In the genomic region with DNA sequence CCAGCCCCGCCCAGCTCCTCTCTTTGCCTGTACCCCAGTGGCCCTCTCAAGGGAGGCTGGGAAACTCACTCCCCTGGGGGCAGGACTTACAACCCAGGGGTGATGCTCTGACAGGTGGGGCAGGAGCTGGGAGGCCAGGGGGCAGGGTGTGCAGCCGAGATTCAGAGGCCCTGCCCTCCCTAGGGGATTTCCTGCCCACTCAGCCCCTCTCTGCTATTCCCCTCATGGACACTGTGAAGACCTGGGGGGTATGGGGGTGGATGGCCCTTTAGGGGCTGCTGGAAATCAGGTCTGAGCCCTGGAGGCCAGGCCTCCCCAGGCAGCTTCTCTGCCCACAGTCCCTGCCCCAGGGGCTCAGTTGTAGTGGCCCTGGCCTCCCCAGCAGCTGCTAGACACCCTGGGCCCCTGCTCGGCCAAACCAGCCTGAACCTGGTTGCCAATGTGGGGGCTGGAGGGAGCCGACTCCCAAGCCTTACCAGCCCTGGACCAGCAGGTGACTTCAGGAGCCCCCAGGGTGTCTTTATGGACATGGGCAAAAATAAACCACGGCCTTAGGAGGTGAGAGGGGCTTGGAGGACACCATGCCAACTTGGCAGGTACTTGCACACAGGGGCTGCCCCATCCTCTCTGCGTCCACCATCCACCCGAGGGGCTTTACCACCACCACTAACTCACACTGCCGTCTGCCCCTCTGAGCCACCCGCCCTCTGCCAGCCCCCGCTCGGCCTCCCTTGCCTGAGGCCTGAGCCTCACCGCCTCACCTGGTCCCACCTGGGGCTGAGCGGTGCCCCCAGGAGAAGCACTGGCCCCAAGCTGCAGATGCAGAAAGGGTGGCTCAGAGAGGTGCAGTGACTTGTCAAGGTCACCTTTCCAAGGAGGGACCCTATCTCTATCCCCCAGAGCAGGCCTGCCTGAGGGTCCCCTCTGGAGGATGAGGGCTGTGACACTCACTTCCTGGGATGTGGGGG, we compare ENCODE assay signal across 17 cellular contexts. TPM values are rescaled to one million over a fixed set of nuclear protein-coding genes. Genes with fewer than 3 reads are reported as not detected.
A peak's percentile ranks its signal among the peaks of the same experiment; 100 is the strongest.
DNase-seq lines count a peak whose midpoint lies in the region; ATAC-seq and TF ChIP-seq lines count a peak whose summit lies in the region.
"Had no signal": no experiment of that assay in that cellular context is flagged by ENCODE, and none has a peak within 500 bp of the region (broad histone marks: within the 10 kb centered on the region; RNA-seq: fewer than 3 reads in every experiment).

No MANE protein-coding gene starts in this region.

- H3K79me2 ChIP-seq in ACC112 (ENCODE audit: control insufficient read depth, insufficient read depth, low read length, unreplicated experiment), result peaks cover 21% of the 10 kb centered on the region

- DNase-seq in Calu3 (no peak), T-helper 17 cell (no peak), lower lobe of right lung (peak; percentile 44), NCI-H1694 (lab: John Stamatoyannopoulos, UW) (no peak), NCI-H146 treated with DMSO at 0.1 percent for 48 hours (lab: John Stamatoyannopoulos, UW; ENCODE audit: unreplicated experiment) (no peak), SK-N-DZ (ENCODE audit: low spot score) (no peak)
- no peak for DNase-seq in stimulated activated CD4-positive, alpha-beta T cell treated with anti-CD3 and anti-CD28 coated beads, Interleukin-2, amount 100 ng/mL, for 48 hours
- DNase-seq: activated T-cell treated with anti-CD3 and anti-CD28 coated beads, Interleukin-2, amount 50 U/mL, for 1 hour; CD8-positive, alpha-beta T cell; gastrocnemius medialis; NCI-H1694 treated with DMSO at 0.1 percent for 48 hours; NCI-H510A treated with DMSO at 0.1 percent for 48 hours; occipital lobe had no signal

- intact Hi-C loops in Calu3 (cut with micrococcal nuclease; ENCODE audit: unreplicated experiment) (loop anchor here (2.0 kb wide), 4 partner anchors 27 to 399 kb away; no protein-coding TSS in a partner anchor), lower lobe of right lung (cut with DNase I) (no loop called here)

- H3K4me3 Mint-ChIP-seq in Calu3 (ENCODE audit: low read depth, unreplicated experiment) (no peak overlapping the region), T-helper 17 cell (peak overlapping the region; percentile 49)
- H3K4me3 Mint-ChIP-seq: CD8-positive, alpha-beta T cell; stimulated activated naive CD8-positive, alpha-beta T cell treated with anti-CD3 and anti-CD28 coated beads, Interleukin-15, Interleukin-2, amounts not matched to agents 100 ng/mL and 50 ng/mL, for 24 hours had no signal

- H3K9me3 ChIP-seq in T-helper 17 cell (ENCODE audit: control insufficient read depth, low read length, poor library complexity, severe bottlenecking), result no peaks in the 10 kb centered on the region
- no peaks in the 10 kb centered on the region for H3K9me3 ChIP-seq in lower lobe of right lung
- H3K9me3 ChIP-seq: gastrocnemius medialis had no signal

- H3K9me3 Mint-ChIP-seq in Calu3 (ENCODE audit: low read depth, unreplicated experiment), result no peaks in the 10 kb centered on the region
- H3K9me3 Mint-ChIP-seq: CD8-positive, alpha-beta T cell; stimulated activated naive CD8-positive, alpha-beta T cell treated with anti-CD3 and anti-CD28 coated beads, Interleukin-15, Interleukin-2, amounts not matched to agents 100 ng/mL and 50 ng/mL, for 24 hours had no signal

- H3K27ac Mint-ChIP-seq in Calu3 (ENCODE audit: unreplicated experiment) (peak overlapping the region; percentile 74), T-helper 17 cell (peak overlapping the region; percentile 86)
- H3K27ac Mint-ChIP-seq: CD8-positive, alpha-beta T cell; stimulated activated naive CD8-positive, alpha-beta T cell treated with anti-CD3 and anti-CD28 coated beads, Interleukin-15, Interleukin-2, amounts not matched to agents 100 ng/mL and 50 ng/mL, for 24 hours had no signal

- no peak overlapping the region for H2AFZ ChIP-seq in ACC112 (ENCODE audit: low read length, unreplicated experiment)

- H3K27ac ChIP-seq in ACC112 (ENCODE audit: low read depth, low read length) (peak overlapping the region; percentile 82; the same call in 1 of the 2 replicates), lower lobe of right lung (no peak overlapping the region)
- H3K27ac ChIP-seq: gastrocnemius medialis had no signal

- H3K4me1 Mint-ChIP-seq in Calu3 (ENCODE audit: low read depth, unreplicated experiment) (peaks cover 21% of the 10 kb centered on the region), T-helper 17 cell (peaks cover 20% of the 10 kb centered on the region)

- no TSS peak for BruUV-seq in Calu3 (replicated peaks; lab: Mats Ljungman, UMichigan)

- peaks cover 51% of the 10 kb centered on the region for H3K36me3 Mint-ChIP-seq in Calu3 (ENCODE audit: insufficient read depth, unreplicated experiment)
- no peaks in the 10 kb centered on the region for H3K36me3 Mint-ChIP-seq in T-helper 17 cell (ENCODE audit: low read depth)
- H3K36me3 Mint-ChIP-seq: CD8-positive, alpha-beta T cell had no signal

- H3K36me3 ChIP-seq in ACC112 (ENCODE audit: insufficient read depth, low read length) (no peaks in the 10 kb centered on the region), lower lobe of right lung (no peaks in the 10 kb centered on the region)
- H3K36me3 ChIP-seq: gastrocnemius medialis had no signal

- ATAC-seq in T-helper 17 cell, result no peak
- ATAC-seq in lower lobe of right lung, result no peak
- ATAC-seq: CD8-positive, alpha-beta T cell had no signal

- CTCF ChIA-PET in Calu3 (lab: Charles Lee), result interaction anchor here (0.8 to 2.2 kb wide), 3 partner anchors 28 to 40 kb away, joined by 4 to 8 read pairs (median 6); no protein-coding TSS in a partner anchor

- H3K4me3 ChIP-seq in ACC112 (ENCODE audit: low read depth, low read length) (no peak overlapping the region), lower lobe of right lung (no peak overlapping the region)
- H3K4me3 ChIP-seq: gastrocnemius medialis, skin epidermis had no signal

- no peaks in the 10 kb centered on the region for H3K27me3 ChIP-seq in ACC112 (ENCODE audit: insufficient read depth, low read length)
- H3K27me3 ChIP-seq in lower lobe of right lung (ENCODE audit: low read depth), result peaks cover 14% of the 10 kb centered on the region

- H3K27me3 Mint-ChIP-seq in Calu3 (ENCODE audit: unreplicated experiment), result no peaks in the 10 kb centered on the region
- H3K27me3 Mint-ChIP-seq in T-helper 17 cell, result peaks cover 9% of the 10 kb centered on the region

- TF ChIP-seq CTCF in Calu3 (IDR thresholded peaks at IDR 0.05; ENCODE audit: unreplicated experiment), result no peak
- TF ChIP-seq CTCF in lower lobe of right lung (IDR thresholded peaks at IDR 0.05), result no peak

- peaks cover 24% of the 10 kb centered on the region for H3K4me1 ChIP-seq in ACC112 (ENCODE audit: control insufficient read depth, insufficient read depth, low read length, unreplicated experiment)
- peaks cover 32% of the 10 kb centered on the region for H3K4me1 ChIP-seq in lower lobe of right lung

RNA-seq across cellular contexts. Expression of a gene that starts 2.8 kb away (rescaled TPM):
- total RNA-seq in Calu3 (2022), result 111 and 142 TPM in 2 replicates
- total RNA-seq in T-helper 17 cell, result 1 to 10 TPM in 1 of 2 donors, under 1 TPM in 1; 0.96 to 2.8 TPM
- total RNA-seq in lower lobe of right lung, result 7.2 TPM
- polyA plus RNA-seq in SK-N-DZ (2014; cell fraction: cytosol; rRNA removed), result not detected in 2 replicates
- polyA plus RNA-seq in SK-N-DZ (2014; cell fraction: nucleus; rRNA removed), result not detected in 2 replicates
- total RNA-seq: cerebellum, occipital lobe had no signal

RNA-seq across cellular contexts. Expression of a gene that starts 46.5 kb away (rescaled TPM):
- total RNA-seq in Calu3 (2022) (2.2 and 2.4 TPM in 2 replicates), T-helper 17 cell (1 to 10 TPM in 1 of 2 donors, under 1 TPM in 1; 0.91 to 2.6 TPM), lower lobe of right lung (39.5 TPM)
- polyA plus RNA-seq in SK-N-DZ (2014; cell fraction: cytosol; rRNA removed), result 7.0 and 7.8 TPM in 2 replicates
- polyA plus RNA-seq in SK-N-DZ (2014; cell fraction: nucleus; rRNA removed), result 5.4 and 5.8 TPM in 2 replicates

Comparison
In these comparisons a context has a peak if more than half of its experiments do, and no peak if none do; other contexts are left out.
1. RNA of a gene that starts 2.8 kb away (total RNA-seq): 111 to 142 TPM in Calu3; 7.2 TPM in lower lobe of right lung (single experiment) and 0.96 to 2.8 TPM in T-helper 17 cell; every median in the first group is over 10 times any median in the second.
2. RNA of a gene that starts 46.5 kb away (total RNA-seq): 39.5 TPM in lower lobe of right lung (single experiment); 0.91 to 2.6 TPM in T-helper 17 cell and 2.2 to 2.4 TPM in Calu3; every median in the first group is over 10 times any median in the second.